ENCODE assay signal across 25 cellular contexts in the genomic region with DNA sequence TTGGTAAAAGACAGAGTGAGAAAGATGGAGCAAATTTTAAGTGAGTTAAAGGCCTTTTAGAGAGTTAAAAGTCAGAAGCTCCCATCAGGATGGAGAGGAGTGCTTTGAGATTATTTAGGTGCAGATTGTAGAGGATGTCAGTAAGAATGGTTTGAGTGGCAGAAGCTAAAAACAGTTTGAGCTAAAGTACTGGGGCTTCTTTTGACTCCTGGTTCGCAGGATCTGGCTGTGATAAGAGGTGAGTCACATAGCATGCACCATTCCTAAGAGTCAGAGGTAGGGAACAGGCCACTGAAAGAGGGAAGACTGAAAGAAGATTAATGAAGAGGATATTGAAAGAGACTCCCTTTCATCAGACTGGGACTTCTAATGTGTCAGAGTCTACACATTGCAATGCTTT.
DNase-seq lines count a peak whose midpoint lies in the region; ATAC-seq and TF ChIP-seq lines count a peak whose summit lies in the region.
"Had no signal": no experiment of that assay in that cellular context is flagged by ENCODE, and none has a peak within 500 bp of the region (broad histone marks: within the 10 kb centered on the region; RNA-seq: fewer than 3 reads in every experiment).

No MANE protein-coding gene starts in this region.

- DNase-seq in HT1080 (ENCODE audit: low read depth): peak; percentile 38
- DNase-seq in RWPE2 (ENCODE audit: low spot score): no peak
- peak in 1 of 2 donors; percentile 35 for DNase-seq in foreskin keratinocyte
- DNase-seq in neural progenitor cell (ENCODE audit: low spot score): no peak
- no peak for DNase-seq in stimulated activated naive B cell treated with anti-CD40 and anti-IgM and Interleukin-4, amounts not matched to agents 10 μg/mL and 1 μg/mL and 100 μg/mL, for 72 hours
- DNase-seq in activated CD4-positive, alpha-beta T cell treated with anti-CD3 and anti-CD28 coated beads for 1 hour: no peak
- DNase-seq in Peyer's patch: no peak
- DNase-seq: activated effector memory CD4-positive, alpha-beta T cell treated with anti-CD3 and anti-CD28 coated beads, Interleukin-2, amount 50 U/mL, for 16 hours; activated naive CD8-positive, alpha-beta T cell treated with anti-CD3 and anti-CD28 coated beads, Interleukin-2, amount 10 ng/mL, durations not matched to agents 7 days and 5 days; activated T-cell treated with anti-CD3 and anti-CD28 coated beads for 4 hours; C1 segment of cervical spinal cord; dermis blood vessel endothelial cell; gastrocnemius medialis; GM23248; Kasumi-1; left ventricle myocardium inferior; NCI-H1694; NCI-H2171; NCI-H524 treated with DMSO at 0.1 percent for 48 hours; ovary; substantia nigra; upper lobe of right lung had no signal

- peaks cover 23% of the 10 kb centered on the region for H3K4me1 Mint-ChIP-seq in neural progenitor cell
- no peaks in the 10 kb centered on the region for H3K4me1 Mint-ChIP-seq in stimulated activated naive B cell treated with anti-CD40 and anti-IgM and Interleukin-4, amounts not matched to agents 10 μg/mL and 1 μg/mL and 100 μg/mL, for 72 hours
- H3K4me1 Mint-ChIP-seq: activated naive CD8-positive, alpha-beta T cell treated with anti-CD3 and anti-CD28 coated beads, Interleukin-2, amount 10 ng/mL, durations not matched to agents 7 days and 5 days had no signal

- H3K9ac ChIP-seq in neural progenitor cell: no peak overlapping the region
- H3K9ac ChIP-seq: GM23248 had no signal

- H3K4me3 ChIP-seq in RWPE2 (ENCODE audit: severe bottlenecking): no peak overlapping the region
- no peak overlapping the region for H3K4me3 ChIP-seq in neural progenitor cell
- H3K4me3 ChIP-seq in Peyer's patch: no peak overlapping the region
- H3K4me3 ChIP-seq: ascending aorta, gastrocnemius medialis, GM23248, left ventricle myocardium inferior, ovary, right atrium auricular region, upper lobe of right lung had no signal

- TF ChIP-seq CTCF in RWPE2 (IDR thresholded peaks at IDR 0.05; ENCODE audit: poor library complexity, severe bottlenecking): no peak
- no peak for TF ChIP-seq CTCF in foreskin keratinocyte (conservative IDR thresholded peaks at IDR 0.05)
- no peak for TF ChIP-seq CTCF in neural progenitor cell (IDR thresholded peaks at IDR 0.05)
- TF ChIP-seq CTCF in Peyer's patch (IDR thresholded peaks at IDR 0.05): no peak

- no peak for TF ChIP-seq POLR2A in Peyer's patch (IDR thresholded peaks at IDR 0.05)

- H3K27ac Mint-ChIP-seq in neural progenitor cell: no peak overlapping the region
- no peak overlapping the region for H3K27ac Mint-ChIP-seq in stimulated activated naive B cell treated with anti-CD40 and anti-IgM and Interleukin-4, amounts not matched to agents 10 μg/mL and 1 μg/mL and 100 μg/mL, for 72 hours
- H3K27ac Mint-ChIP-seq: activated naive CD8-positive, alpha-beta T cell treated with anti-CD3 and anti-CD28 coated beads, Interleukin-2, amount 10 ng/mL, durations not matched to agents 7 days and 5 days; natural killer cell treated with Interleukin-12 subunit alpha and Interleukin-12 subunit beta and Interleukin-15 and Interleukin-18, amount 100 ng/mL, for 72 hours had no signal

- H3F3A ChIP-seq in neural progenitor cell (ENCODE audit: low read depth): no peaks in the 10 kb centered on the region

- peaks cover 3% of the 10 kb centered on the region for H3K27me3 Mint-ChIP-seq in neural progenitor cell (ENCODE audit: insufficient read depth, low read depth)
- H3K27me3 Mint-ChIP-seq in stimulated activated naive B cell treated with anti-CD40 and anti-IgM and Interleukin-4, amounts not matched to agents 10 μg/mL and 1 μg/mL and 100 μg/mL, for 72 hours: no peaks in the 10 kb centered on the region
- H3K27me3 Mint-ChIP-seq: activated naive CD8-positive, alpha-beta T cell treated with anti-CD3 and anti-CD28 coated beads, Interleukin-2, amount 10 ng/mL, durations not matched to agents 7 days and 5 days; natural killer cell treated with Interleukin-12 subunit alpha and Interleukin-12 subunit beta and Interleukin-15 and Interleukin-18, amount 100 ng/mL, for 72 hours had no signal

- no peaks in the 10 kb centered on the region for H3K36me3 Mint-ChIP-seq in neural progenitor cell
- H3K36me3 Mint-ChIP-seq in stimulated activated naive B cell treated with anti-CD40 and anti-IgM and Interleukin-4, amounts not matched to agents 10 μg/mL and 1 μg/mL and 100 μg/mL, for 72 hours: no peaks in the 10 kb centered on the region
- H3K36me3 Mint-ChIP-seq: activated naive CD8-positive, alpha-beta T cell treated with anti-CD3 and anti-CD28 coated beads, Interleukin-2, amount 10 ng/mL, durations not matched to agents 7 days and 5 days; natural killer cell treated with Interleukin-12 subunit alpha and Interleukin-12 subunit beta and Interleukin-15 and Interleukin-18, amount 100 ng/mL, for 72 hours had no signal

- no peaks in the 10 kb centered on the region for H3K79me2 ChIP-seq in neural progenitor cell (ENCODE audit: low read depth)

- H3K27ac ChIP-seq in RWPE2 (ENCODE audit: poor library complexity, severe bottlenecking): no peak overlapping the region
- H3K27ac ChIP-seq in foreskin keratinocyte: no peak overlapping the region
- H3K27ac ChIP-seq in neural progenitor cell: no peak overlapping the region
- H3K27ac ChIP-seq in Peyer's patch: no peak overlapping the region
- H3K27ac ChIP-seq: ascending aorta, gastrocnemius medialis, GM23248, left ventricle myocardium inferior, ovary, right atrium auricular region, upper lobe of right lung had no signal

- H3K4me3 Mint-ChIP-seq in neural progenitor cell: no peak overlapping the region
- H3K4me3 Mint-ChIP-seq in stimulated activated naive B cell treated with anti-CD40 and anti-IgM and Interleukin-4, amounts not matched to agents 10 μg/mL and 1 μg/mL and 100 μg/mL, for 72 hours: no peak overlapping the region
- H3K4me3 Mint-ChIP-seq: activated naive CD8-positive, alpha-beta T cell treated with anti-CD3 and anti-CD28 coated beads, Interleukin-2, amount 10 ng/mL, durations not matched to agents 7 days and 5 days; natural killer cell treated with Interleukin-12 subunit alpha and Interleukin-12 subunit beta and Interleukin-15 and Interleukin-18, amount 100 ng/mL, for 72 hours had no signal

- H2AFZ ChIP-seq in neural progenitor cell (replicated peaks): peak overlapping the region; percentile 14
- H2AFZ ChIP-seq: GM23248 had no signal

- ATAC-seq in RWPE2 (ENCODE audit: low read depth) (peak; percentile 70), foreskin keratinocyte (peak; percentile 88)
- ATAC-seq in stimulated activated naive B cell treated with anti-CD40 and anti-IgM and Interleukin-4, amounts not matched to agents 10 μg/mL and 1 μg/mL and 100 μg/mL, for 72 hours (replicated peaks): no peak
- ATAC-seq: gastrocnemius medialis; natural killer cell treated with Interleukin-12 subunit alpha and Interleukin-12 subunit beta and Interleukin-15 and Interleukin-18, amount 100 ng/mL, for 72 hours; upper lobe of right lung had no signal

- H3K36me3 ChIP-seq in RWPE2 (ENCODE audit: low read depth) (no peaks in the 10 kb centered on the region), neural progenitor cell (no peaks in the 10 kb centered on the region), Peyer's patch (no peaks in the 10 kb centered on the region)
- H3K36me3 ChIP-seq: ascending aorta, gastrocnemius medialis, left ventricle myocardium inferior, ovary, right atrium auricular region, upper lobe of right lung had no signal

- H3K9me3 Mint-ChIP-seq in neural progenitor cell: peaks cover 7% of the 10 kb centered on the region
- peaks cover 0 to 3% of the 10 kb centered on the region in 2 donors for H3K9me3 Mint-ChIP-seq in stimulated activated naive B cell treated with anti-CD40 and anti-IgM and Interleukin-4, amounts not matched to agents 10 μg/mL and 1 μg/mL and 100 μg/mL, for 72 hours
- H3K9me3 Mint-ChIP-seq: activated naive CD8-positive, alpha-beta T cell treated with anti-CD3 and anti-CD28 coated beads, Interleukin-2, amount 10 ng/mL, durations not matched to agents 7 days and 5 days had no signal

- H3K27me3 ChIP-seq in RWPE2 (ENCODE audit: insufficient read depth, poor library complexity, severe bottlenecking) (no peaks in the 10 kb centered on the region), foreskin keratinocyte (no peaks in the 10 kb centered on the region), neural progenitor cell (no peaks in the 10 kb centered on the region), Peyer's patch (no peaks in the 10 kb centered on the region)
- H3K27me3 ChIP-seq: ascending aorta, gastrocnemius medialis, ovary, right atrium auricular region, upper lobe of right lung had no signal

- no peaks in the 10 kb centered on the region for H4K20me1 ChIP-seq in neural progenitor cell (ENCODE audit: low read depth)

- H3K4me1 ChIP-seq in RWPE2 (ENCODE audit: insufficient read depth, poor library complexity, severe bottlenecking): no peaks in the 10 kb centered on the region
- no peaks in the 10 kb centered on the region for H3K4me1 ChIP-seq in foreskin keratinocyte
- H3K4me1 ChIP-seq in neural progenitor cell: peaks cover 18% of the 10 kb centered on the region
- no peaks in the 10 kb centered on the region for H3K4me1 ChIP-seq in Peyer's patch
- H3K4me1 ChIP-seq: ascending aorta, gastrocnemius medialis, left ventricle myocardium inferior, right atrium auricular region, upper lobe of right lung had no signal

- no peaks in the 10 kb centered on the region for H3K9me3 ChIP-seq in RWPE2 (ENCODE audit: severe bottlenecking)
- H3K9me3 ChIP-seq in neural progenitor cell (ENCODE audit: low read depth): no peaks in the 10 kb centered on the region
- no peaks in the 10 kb centered on the region for H3K9me3 ChIP-seq in Peyer's patch
- H3K9me3 ChIP-seq: ascending aorta, gastrocnemius medialis, left ventricle myocardium inferior, ovary, right atrium auricular region, upper lobe of right lung had no signal

- no peak overlapping the region for H3K4me2 ChIP-seq in neural progenitor cell

Comparison
In these comparisons a context has a peak if more than half of its experiments do, and no peak if none do; other contexts are left out.
1. ATAC-seq: peak in RWPE2 (single experiment) and foreskin keratinocyte (single experiment); none in stimulated activated naive B cell treated with anti-CD40 and anti-IgM and Interleukin-4, amounts not matched to agents 10 μg/mL and 1 μg/mL and 100 μg/mL, for 72 hours (0 of 2).